9 cellular contexts compared by ENCODE assay signal in the genomic region with DNA sequence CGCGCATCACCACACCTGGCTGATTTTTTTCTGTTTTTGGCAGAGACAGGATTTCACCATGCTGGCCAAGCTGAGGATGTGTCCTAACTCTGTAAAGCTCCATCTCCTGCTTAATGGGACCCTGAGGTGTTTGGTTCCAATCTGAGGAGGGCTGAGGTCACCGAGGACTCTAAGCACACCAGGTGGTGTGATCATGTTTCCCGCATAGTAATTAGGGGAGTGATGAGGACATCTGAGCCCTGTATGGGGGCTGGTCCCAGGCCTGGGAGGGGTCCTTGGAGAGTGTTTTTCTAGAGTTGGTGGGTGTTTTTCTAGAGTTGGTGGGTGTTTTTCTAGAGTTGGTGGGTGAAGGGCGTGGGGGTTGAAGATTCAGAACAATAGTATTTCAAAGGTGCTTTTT. TPM values are rescaled to one million over a fixed set of nuclear protein-coding genes. Genes with fewer than 3 reads are reported as not detected.
DNase-seq lines count a peak whose midpoint lies in the region; ATAC-seq and TF ChIP-seq lines count a peak whose summit lies in the region.
"Had no signal": no experiment of that assay in that cellular context is flagged by ENCODE, and none has a peak within 500 bp of the region (broad histone marks: within the 10 kb centered on the region; RNA-seq: fewer than 3 reads in every experiment).

No MANE protein-coding gene starts in this region.

- no peak overlapping the region for H3K4me3 Mint-ChIP-seq in chondrocyte (ENCODE audit: unreplicated experiment)

- no peak for ATAC-seq in esophagus mucosa
- ATAC-seq in GM19452 (IDR thresholded peaks at IDR 0.05; ENCODE audit: unreplicated experiment), result no peak

- intact Hi-C loops in stomach (cut with DNase I; ENCODE audit: low total_unique reads), result no loop called here

- H3K27me3 Mint-ChIP-seq in chondrocyte (ENCODE audit: low read depth), result no peaks in the 10 kb centered on the region

- no peak overlapping the region for H3K27ac ChIP-seq in HUES6 (ENCODE audit: low read depth, low read length)
- peak overlapping the region; percentile 98 for H3K27ac ChIP-seq in hepatocyte
- H3K27ac ChIP-seq in stomach, result peak overlapping the region in 4 of 5 donors; percentile 72 to 80 (median 76)

- peaks cover 19% of the 10 kb centered on the region for H3K79me2 ChIP-seq in hepatocyte

- H3K4me3 ChIP-seq in HUES6 (ENCODE audit: low read depth, low read length) (no peak overlapping the region), hepatocyte (no peak overlapping the region), stomach (no peak overlapping the region)

- H3K4me1 ChIP-seq in HUES6 (ENCODE audit: control insufficient read depth, insufficient read depth, low read length), result peaks cover 37% of the 10 kb centered on the region
- peaks cover 41% of the 10 kb centered on the region for H3K4me1 ChIP-seq in hepatocyte (ENCODE audit: insufficient read depth)
- H3K4me1 ChIP-seq in stomach, result peaks cover 19 to 53% (median 38%) of the 10 kb centered on the region in 4 donors

- no peak for TF ChIP-seq EP300 in stomach (IDR thresholded peaks at IDR 0.05)

- H3K27me3 ChIP-seq in HUES6 (ENCODE audit: control insufficient read depth, insufficient read depth, low read length) (peaks cover 26% of the 10 kb centered on the region), hepatocyte (no peaks in the 10 kb centered on the region), stomach (no peaks in the 10 kb centered on the region)

- no peaks in the 10 kb centered on the region for H3K9me3 ChIP-seq in HUES6 (ENCODE audit: control insufficient read depth, insufficient read depth, low read depth, low read length)
- no peaks in the 10 kb centered on the region for H3K9me3 ChIP-seq in hepatocyte (ENCODE audit: low read depth)
- H3K9me3 ChIP-seq in stomach, result no peaks in the 10 kb centered on the region

- H3K27ac Mint-ChIP-seq in chondrocyte (ENCODE audit: unreplicated experiment), result no peak overlapping the region

- H3K9me2 ChIP-seq in hepatocyte (replicated peaks; ENCODE audit: insufficient read depth), result no peaks in the 10 kb centered on the region

- peak overlapping the region; percentile 80 for H3K9ac ChIP-seq in HUES6 (ENCODE audit: low read length)

- H3K36me3 ChIP-seq in HUES6 (ENCODE audit: control insufficient read depth, insufficient read depth, low read length) (peaks cover 10% of the 10 kb centered on the region), hepatocyte (replicated peaks; ENCODE audit: insufficient read depth, low read depth) (no peaks in the 10 kb centered on the region), stomach (peaks cover 0 to 12% (median 10%) of the 10 kb centered on the region in 4 donors)

- no peak overlapping the region for H2AFZ ChIP-seq in hepatocyte

- peaks cover 3% of the 10 kb centered on the region for H3K36me3 Mint-ChIP-seq in chondrocyte (ENCODE audit: low read depth)

- no peaks in the 10 kb centered on the region for H3K9me3 Mint-ChIP-seq in chondrocyte (ENCODE audit: low read depth)

- H4K20me1 ChIP-seq in hepatocyte (ENCODE audit: insufficient read depth, poor library complexity, severe bottlenecking), result no peaks in the 10 kb centered on the region

- H3K4me1 Mint-ChIP-seq in chondrocyte (ENCODE audit: low read depth), result peaks cover 24% of the 10 kb centered on the region

- no peak for TF ChIP-seq POLR2A in stomach (IDR thresholded peaks at IDR 0.05)

- WGBS in hepatocyte (ENCODE audit: low lambda C conversion rate, missing lambda C conversion rate), result 58% methylated on average over 5 of the region's 5 CpGs
- 85 to 92% (median 91%) methylated on average over 5 of the region's 5 CpGs for WGBS in stomach, 5 donors

- peak; percentile 93 for DNase-seq in NCI-H2171 treated with DMSO at 0.1 percent for 48 hours (lab: John Stamatoyannopoulos, UW)
- no peak for DNase-seq in hepatocyte (ENCODE audit: low spot score)
- no peak for DNase-seq in stomach
- DNase-seq in chondrocyte (ENCODE audit: low spot score), result no peak
- DNase-seq: aorta, NCI-H1048 had no signal

- TF ChIP-seq CTCF in hepatocyte (IDR thresholded peaks at IDR 0.05; ENCODE audit: poor library complexity) (no peak), stomach (IDR thresholded peaks at IDR 0.05) (no peak), chondrocyte (IDR thresholded peaks at IDR 0.05) (no peak)

- peak overlapping the region; percentile 66 for H3K4me2 ChIP-seq in hepatocyte

RNA-seq across cellular contexts. Expression of a gene that starts 3.0 kb away (rescaled TPM):
- total RNA-seq in hepatocyte (30.7 and 33.0 TPM in 2 replicates), stomach (100 to 1,000 TPM in 1 of 5 donors, 10 to 100 TPM in 4; 11.6 to 112 (median 13.8) TPM), chondrocyte (11.2 to 15.3 TPM (median 15.0 TPM) in 3 replicates), esophagus mucosa (11.7 TPM)
- polyA plus RNA-seq in hepatocyte (90.9 and 110 TPM in 2 replicates), stomach (10 to 100 TPM; 19.5 to 27.2 (median 22.9) TPM)

RNA-seq across cellular contexts. Expression of a gene that starts 22.1 kb away (rescaled TPM):
- total RNA-seq in hepatocyte (22.8 and 23.7 TPM in 2 replicates), stomach (10 to 100 TPM in 2 of 5 donors, 1 to 10 TPM in 2, not detected in 1; 3.9 to 57.2 (median 11.6) TPM), chondrocyte (19.1 to 33.5 TPM (median 20.9 TPM) in 3 replicates), esophagus mucosa (1.2 TPM)
- polyA plus RNA-seq in hepatocyte (27.1 and 39.2 TPM in 2 replicates), stomach (1 to 10 TPM; 1.1 to 8.1 (median 4.2) TPM)

RNA-seq across cellular contexts. Expression of a gene that starts 28.5 kb away (rescaled TPM):
- total RNA-seq in hepatocyte (53.7 and 60.7 TPM in 2 replicates), stomach (1,000 to 10,000 TPM in 1 of 5 donors, 1 to 10 TPM in 2, under 1 TPM in 1, not detected in 1; 0.45 to 1,550 (median 2.2) TPM), chondrocyte (0.32 TPM in 1 of 3 replicates, not detected in the others), esophagus mucosa (0.64 TPM)
- polyA plus RNA-seq in hepatocyte (125 and 142 TPM in 2 replicates), stomach (1 to 10 TPM in 1 of 3 donors, under 1 TPM in 1, not detected in 1; 0.62 to 1.4 TPM)
- total RNA-seq: aorta had no signal

RNA-seq across cellular contexts. Expression of a gene that starts 58.2 kb away (rescaled TPM):
- total RNA-seq in hepatocyte (35.9 and 44.3 TPM in 2 replicates), stomach (10 to 100 TPM; 17.4 to 60.4 (median 34.5) TPM), chondrocyte (39.2 to 43.4 TPM (median 42.6 TPM) in 3 replicates), esophagus mucosa (39.2 TPM)
- polyA plus RNA-seq in hepatocyte (112 and 131 TPM in 2 replicates), stomach (10 to 100 TPM; 36.7 to 71.9 (median 55.8) TPM)

RNA-seq across cellular contexts. Expression of a gene that starts 58.3 kb away (rescaled TPM):
- total RNA-seq in hepatocyte (3.0 and 4.7 TPM in 2 replicates), stomach (10 to 100 TPM in 1 of 5 donors, 1 to 10 TPM in 3, not detected in 1; 1.2 to 11.3 (median 3.2) TPM), chondrocyte (9.5 to 15.2 TPM (median 10.2 TPM) in 3 replicates), esophagus mucosa (7.3 TPM)
- polyA plus RNA-seq in hepatocyte (13.9 and 15.3 TPM in 2 replicates), stomach (1 to 10 TPM; 5.7 to 8.2 (median 8.0) TPM)
